ENCODE assay signal across 8 cellular contexts in the genomic region with DNA sequence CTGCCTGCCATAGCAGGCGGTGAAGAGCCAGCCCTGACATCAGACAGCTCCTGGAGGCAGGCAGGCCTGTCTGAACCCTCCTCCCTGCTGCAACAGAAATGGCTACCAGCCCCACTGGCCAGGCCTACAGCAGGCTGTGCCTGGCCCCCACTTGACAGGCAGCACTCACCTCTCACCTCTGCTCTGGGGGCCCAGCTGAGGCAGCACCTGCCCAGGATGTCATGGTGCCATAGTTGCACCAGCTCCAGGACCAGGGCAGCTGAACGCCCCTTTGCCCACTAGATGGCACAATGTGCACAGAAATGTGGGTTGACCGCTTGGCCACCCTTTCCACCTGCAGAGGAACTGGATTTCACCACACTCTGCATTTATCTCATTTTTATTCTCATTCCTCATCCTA. TPM values are rescaled to one million over a fixed set of nuclear protein-coding genes. Genes with fewer than 3 reads are reported as not detected.
DNase-seq lines count a peak whose midpoint lies in the region; ATAC-seq and TF ChIP-seq lines count a peak whose summit lies in the region.

No MANE protein-coding gene starts in this region.

- 5% methylated on average over 2 of the region's 3 CpGs for WGBS in right lobe of liver (ENCODE audit: insufficient coverage, low coverage, low lambda C conversion rate, missing lambda C conversion rate)

- TF ChIP-seq CTCF in right lobe of liver (IDR thresholded peaks at IDR 0.05): peak; percentile 76 to 92 (median 84)

- H3K36me3 Mint-ChIP-seq in activated CD4-positive, alpha-beta T cell treated with anti-CD3 and anti-CD28 coated beads for 36 hours (ENCODE audit: low read depth): peaks cover 2% of the 10 kb centered on the region

- no peaks in the 10 kb centered on the region for H3K9me3 ChIP-seq in right lobe of liver

- DNase-seq in DMS153 treated with DMSO at 0.1 percent for 48 hours (lab: John Stamatoyannopoulos, UW; ENCODE audit: unreplicated experiment) (peak; percentile 38), HEK293T (ENCODE audit: extremely low spot score) (peak; percentile 75), NCI-H2227 treated with DMSO at 0.1 percent for 48 hours (lab: John Stamatoyannopoulos, UW) (peak; percentile 34), cerebellar cortex (ENCODE audit: low spot score) (peak; percentile 87), right lobe of liver (peak; percentile 76 to 82 (median 82))
- peak; percentile 87 for DNase-seq in activated CD4-positive, alpha-beta T cell treated with anti-CD3 and anti-CD28 coated beads for 36 hours
- peak; percentile 41 to 68 (median 54) for DNase-seq in stimulated activated CD4-positive, alpha-beta T cell treated with anti-CD3 and anti-CD28 coated beads, TNF-alpha, amount 100 ng/mL, for 48 hours (ENCODE audit: low read depth in 3 of 3)

- H3K4me1 ChIP-seq in right lobe of liver: peaks cover 0 to 36% (median 8%) of the 10 kb centered on the region in 4 donors

- CTCF ChIA-PET in HEK293T (lab: Yijun Ruan, JAX): interaction anchor here (0.8 to 0.9 kb wide), 2 partner anchors 11 to 18 kb away, joined by 3 read pairs; no protein-coding TSS in a partner anchor
- CTCF ChIA-PET in activated CD4-positive, alpha-beta T cell treated with anti-CD3 and anti-CD28 coated beads for 36 hours (lab: Charles Lee): interaction anchor here (0.5 to 5.3 kb wide), 26 partner anchors 8 to 659 kb away, joined by 3 to 50 read pairs (median 5); a partner anchor contains a TSS

- peak; percentile 90 for ATAC-seq in activated CD4-positive, alpha-beta T cell treated with anti-CD3 and anti-CD28 coated beads for 36 hours
- peak; percentile 72 to 87 (median 83) for ATAC-seq in right lobe of liver
- ATAC-seq in GM21360 (IDR thresholded peaks at IDR 0.05; ENCODE audit: unreplicated experiment): no peak

- H3K9me3 Mint-ChIP-seq in activated CD4-positive, alpha-beta T cell treated with anti-CD3 and anti-CD28 coated beads for 36 hours (ENCODE audit: low read depth): no peaks in the 10 kb centered on the region

- H3K36me3 ChIP-seq in right lobe of liver: no peaks in the 10 kb centered on the region

- POLR2A ChIA-PET in HEK293T (lab: Yijun Ruan, JAX): no interaction called here
- POLR2A ChIA-PET in activated CD4-positive, alpha-beta T cell treated with anti-CD3 and anti-CD28 coated beads for 36 hours (lab: Charles Lee): interaction anchor here (0.6 kb wide), 2 partner anchors 51 to 98 kb away, joined by 4 to 7 read pairs; no protein-coding TSS in a partner anchor

- no peak overlapping the region for H3K27ac Mint-ChIP-seq in activated CD4-positive, alpha-beta T cell treated with anti-CD3 and anti-CD28 coated beads for 36 hours

- H3K27ac ChIP-seq in right lobe of liver: no peak overlapping the region

- no peak for TF ChIP-seq POLR2A in right lobe of liver (IDR thresholded peaks at IDR 0.05)

- no peaks in the 10 kb centered on the region for H3K27me3 Mint-ChIP-seq in activated CD4-positive, alpha-beta T cell treated with anti-CD3 and anti-CD28 coated beads for 36 hours

- no peaks in the 10 kb centered on the region for H3K27me3 ChIP-seq in right lobe of liver

- H3K4me1 Mint-ChIP-seq in activated CD4-positive, alpha-beta T cell treated with anti-CD3 and anti-CD28 coated beads for 36 hours: no peaks in the 10 kb centered on the region

- intact Hi-C loops in activated CD4-positive, alpha-beta T cell treated with anti-CD3 and anti-CD28 coated beads for 36 hours (cut with DNase I, micrococcal nuclease): loop anchor here (1.0 to 5.0 kb wide), 7 partner anchors 55 to 242 kb away; a partner anchor contains a TSS
- intact Hi-C loops in right lobe of liver (cut with DNase I): no loop called here

- no peak overlapping the region for H3K4me3 ChIP-seq in right lobe of liver

- no peak overlapping the region for H3K4me3 Mint-ChIP-seq in activated CD4-positive, alpha-beta T cell treated with anti-CD3 and anti-CD28 coated beads for 36 hours

TF ChIP-seq in HEK293T, 16 proteins besides CTCF, POLR2A, EP300 and RAD21:
- TF ChIP-seq NFRKB (IDR thresholded peaks at IDR 0.05) (no peak), ARNT (IDR thresholded peaks at IDR 0.05) (no peak), FOXA1 (IDR thresholded peaks at IDR 0.05) (no peak), BHLHE40 (IDR thresholded peaks at IDR 0.05; ENCODE audit: borderline replicate concordance) (no peak), FOXM1 (IDR thresholded peaks at IDR 0.05; ENCODE audit: borderline replicate concordance) (no peak), SUZ12 (IDR thresholded peaks at IDR 0.05) (no peak), LEF1 (IDR thresholded peaks at IDR 0.05; ENCODE audit: borderline replicate concordance) (no peak), CTBP1 (IDR thresholded peaks at IDR 0.05; ENCODE audit: borderline replicate concordance) (no peak), L3MBTL2 (conservative IDR thresholded peaks at IDR 0.05) (no peak), ELF4 (IDR thresholded peaks at IDR 0.05) (no peak)
- TF ChIP-seq, protein P1, sequence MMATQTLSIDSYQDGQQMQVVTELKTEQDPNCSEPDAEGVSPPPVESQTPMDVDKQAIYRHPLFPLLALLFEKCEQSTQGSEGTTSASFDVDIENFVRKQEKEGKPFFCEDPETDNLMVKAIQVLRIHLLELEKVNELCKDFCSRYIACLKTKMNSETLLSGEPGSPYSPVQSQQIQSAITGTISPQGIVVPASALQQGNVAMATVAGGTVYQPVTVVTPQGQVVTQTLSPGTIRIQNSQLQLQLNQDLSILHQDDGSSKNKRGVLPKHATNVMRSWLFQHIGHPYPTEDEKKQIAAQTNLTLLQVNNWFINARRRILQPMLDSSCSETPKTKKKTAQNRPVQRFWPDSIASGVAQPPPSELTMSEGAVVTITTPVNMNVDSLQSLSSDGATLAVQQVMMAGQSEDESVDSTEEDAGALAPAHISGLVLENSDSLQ (IDR thresholded peaks at IDR 0.05): no peak

RNA-seq across cellular contexts. Expression of a gene that starts 30.6 kb away (rescaled TPM):
- 10 to 100 TPM; 29.5 to 43.3 TPM for total RNA-seq in activated CD4-positive, alpha-beta T cell treated with anti-CD3 and anti-CD28 coated beads for 36 hours
- total RNA-seq in right lobe of liver: 10 to 100 TPM; 26.5 to 70.0 (median 35.4) TPM

RNA-seq across cellular contexts. Expression of a gene that starts 30.7 kb away (rescaled TPM):
- total RNA-seq in activated CD4-positive, alpha-beta T cell treated with anti-CD3 and anti-CD28 coated beads for 36 hours: 10 to 100 TPM; 10.9 to 15.2 TPM
- 10 to 100 TPM; 30.6 to 41.0 (median 36.8) TPM for total RNA-seq in right lobe of liver

Comparison
In these comparisons a context has a peak if more than half of its experiments do, and no peak if none do; other contexts are left out.
1. DNase-seq: peak in every context shown above with its lines; median percentile 87 in activated CD4-positive, alpha-beta T cell treated with anti-CD3 and anti-CD28 coated beads for 36 hours; 87 in cerebellar cortex; 82 in right lobe of liver; 75 in HEK293T; 54 in stimulated activated CD4-positive, alpha-beta T cell treated with anti-CD3 and anti-CD28 coated beads, TNF-alpha, amount 100 ng/mL, for 48 hours; 38 in DMS153 treated with DMSO at 0.1 percent for 48 hours; 34 in NCI-H2227 treated with DMSO at 0.1 percent for 48 hours.
2. intact Hi-C loops: an anchor here in activated CD4-positive, alpha-beta T cell treated with anti-CD3 and anti-CD28 coated beads for 36 hours (1.0 to 5.0 kb wide); none called in right lobe of liver.